In genomic region chr17:64259922-64260321, GRCh38 we compare ENCODE assay signal across 15 cellular contexts. TPM values are rescaled to one million over a fixed set of nuclear protein-coding genes. Genes with fewer than 3 reads are reported as not detected.
DNase-seq lines count a peak whose midpoint lies in the region; ATAC-seq and TF ChIP-seq lines count a peak whose summit lies in the region.
"Had no signal": no experiment of that assay in that cellular context is flagged by ENCODE, and none has a peak within 500 bp of the region (broad histone marks: within the 10 kb centered on the region; RNA-seq: fewer than 3 reads in every experiment).

No MANE protein-coding gene starts in this region.

- H3K36me3 Mint-ChIP-seq in CD14-positive monocyte: peaks cover 0 to 4% of the 10 kb centered on the region in 2 donors
- H3K36me3 Mint-ChIP-seq in naive thymus-derived CD4-positive, alpha-beta T cell: peaks cover 0 to 4% (median 2%) of the 10 kb centered on the region in 5 donors
- H3K36me3 Mint-ChIP-seq in WTC11: no peaks in the 10 kb centered on the region
- H3K36me3 Mint-ChIP-seq: natural killer cell treated with Interleukin-12 subunit alpha and Interleukin-12 subunit beta and Interleukin-15 and Interleukin-18, amount 100 ng/mL, for 72 hours had no signal

- H3K4me3 ChIP-seq in cardiac fibroblast (replicated peaks in 1 of 2; ENCODE audit: low read depth in 2 of 2, low read length in 2 of 2) (no peak overlapping the region), uterus (no peak overlapping the region), aorta (ENCODE audit: low read length in 2 of 2) (no peak overlapping the region)
- H3K4me3 ChIP-seq in naive thymus-derived CD4-positive, alpha-beta T cell (ENCODE audit: low read length): no peak overlapping the region

- intact Hi-C loops in CD14-positive monocyte (cut with micrococcal nuclease) (loop anchor here in 1 of 2 donors (5.0 kb wide), 2 partner anchors 83 to 113 kb away; no protein-coding TSS in a partner anchor), uterus (cut with DNase I; ENCODE audit: low total_unique reads) (loop anchor here (10.0 kb wide), 1 partner anchor 105 kb away; no protein-coding TSS in a partner anchor), aorta (cut with DNase I) (loop anchor here (5.0 to 10.0 kb wide), 3 partner anchors 83 to 113 kb away; no protein-coding TSS in a partner anchor)
- intact Hi-C loops in naive thymus-derived CD4-positive, alpha-beta T cell (cut with micrococcal nuclease): loop anchor here in 1 of 2 donors (5.0 kb wide), 2 partner anchors 128 to 708 kb away; partner anchors contain the start of genes DCAF7 and ERN1

- TF ChIP-seq POLR2A in uterus (IDR thresholded peaks at IDR 0.05): no peak

- H3K27me3 ChIP-seq in naive thymus-derived CD4-positive, alpha-beta T cell (ENCODE audit: control insufficient read depth in 2 of 2, insufficient read depth in 2 of 2, low read length in 2 of 2): no peaks in the 10 kb centered on the region
- H3K27me3 ChIP-seq in uterus (no peaks in the 10 kb centered on the region), aorta (ENCODE audit: control insufficient read depth in 1 of 2, insufficient read depth in 2 of 2, low read length in 1 of 2) (no peaks in the 10 kb centered on the region)

- no peak for DNase-seq in CD14-positive monocyte (ENCODE audit: low spot score)
- peak; percentile 68 for DNase-seq in M059J (ENCODE audit: low read depth)
- peak; percentile 78 to 80 for DNase-seq in cardiac fibroblast (ENCODE audit: low read depth in 2 of 2)
- no peak for DNase-seq in naive thymus-derived CD4-positive, alpha-beta T cell
- no peak for DNase-seq in uterus
- no peak for DNase-seq in NCI-H2227 (lab: John Stamatoyannopoulos, UW; ENCODE audit: unreplicated experiment)
- DNase-seq in aorta: no peak
- no peak for DNase-seq in WTC11 (ENCODE audit: low spot score)
- DNase-seq: activated CD4-positive, alpha-beta T cell treated with anti-CD3 and anti-CD28 coated beads, Interleukin-2, amount 50 U/mL, for 1 hour; cortex of kidney; foreskin melanocyte; NCI-H1105 treated with DMSO at 0.1 percent for 48 hours; NK-92 treated with Interleukin-12 subunit alpha and Interleukin-12 subunit beta, amount 100 ng/mL, for 24 hours had no signal

- H3K9me3 Mint-ChIP-seq in CD14-positive monocyte: no peaks in the 10 kb centered on the region
- H3K9me3 Mint-ChIP-seq in naive thymus-derived CD4-positive, alpha-beta T cell: no peaks in the 10 kb centered on the region
- H3K9me3 Mint-ChIP-seq in WTC11: no peaks in the 10 kb centered on the region
- H3K9me3 Mint-ChIP-seq: activated T-helper 2 cell treated with anti-CD3 and anti-CD28 coated beads, Interferon-gamma antibody, Interleukin-2, Interleukin-4, amounts not matched to agents 10 μg/mL and 5 μg/mL and 100 μg/mL, durations not matched to agents 14 hours and 24 hours and 36 hours; natural killer cell treated with Interleukin-12 subunit alpha and Interleukin-12 subunit beta and Interleukin-15 and Interleukin-18, amount 100 ng/mL, for 72 hours had no signal

- peaks cover 50% of the 10 kb centered on the region for H3K4me1 Mint-ChIP-seq in CD14-positive monocyte
- H3K4me1 Mint-ChIP-seq in naive thymus-derived CD4-positive, alpha-beta T cell: peaks cover 25 to 67% (median 47%) of the 10 kb centered on the region in 7 donors
- peaks cover 13% of the 10 kb centered on the region for H3K4me1 Mint-ChIP-seq in WTC11

- H3K27ac Mint-ChIP-seq in CD14-positive monocyte (peak overlapping the region in 2 of 7 donors; percentile 41 to 44), WTC11 (no peak overlapping the region; the same call in 1 of the 2 replicates)
- H3K27ac Mint-ChIP-seq in naive thymus-derived CD4-positive, alpha-beta T cell: peak overlapping the region in 6 of 9 donors; percentile 28 to 85 (median 48)
- H3K27ac Mint-ChIP-seq: activated T-helper 2 cell treated with anti-CD3 and anti-CD28 coated beads, Interferon-gamma antibody, Interleukin-2, Interleukin-4, amounts not matched to agents 10 μg/mL and 5 μg/mL and 100 μg/mL, durations not matched to agents 14 hours and 24 hours and 36 hours had no signal

- ATAC-seq in naive thymus-derived CD4-positive, alpha-beta T cell: no peak
- ATAC-seq in aorta (ENCODE audit: low FRiP score) (no peak), WTC11 (no peak)
- ATAC-seq: natural killer cell treated with Interleukin-12 subunit alpha and Interleukin-12 subunit beta and Interleukin-15 and Interleukin-18, amount 100 ng/mL, for 72 hours had no signal

- TF ChIP-seq CTCF in CD14-positive monocyte (IDR thresholded peaks at IDR 0.05) (no peak), cardiac fibroblast (IDR thresholded peaks at IDR 0.05; ENCODE audit: low read depth, low read length) (no peak), uterus (IDR thresholded peaks at IDR 0.05) (no peak), WTC11 (IDR thresholded peaks at IDR 0.05) (no peak)

- WGBS in aorta, 2 donors: 23 to 27% methylated on average over 3 of the region's 3 CpGs

- H3K27me3 Mint-ChIP-seq in CD14-positive monocyte (ENCODE audit: low read depth in 3 of 3) (peaks cover 0 to 2% (median 0%) of the 10 kb centered on the region in 3 donors), WTC11 (ENCODE audit: low read depth) (peaks cover 27% of the 10 kb centered on the region)
- no peaks in the 10 kb centered on the region for H3K27me3 Mint-ChIP-seq in naive thymus-derived CD4-positive, alpha-beta T cell
- H3K27me3 Mint-ChIP-seq: natural killer cell treated with Interleukin-12 subunit alpha and Interleukin-12 subunit beta and Interleukin-15 and Interleukin-18, amount 100 ng/mL, for 72 hours had no signal

- H3K4me3 Mint-ChIP-seq in CD14-positive monocyte (peak overlapping the region; percentile 17 to 28), WTC11 (no peak overlapping the region)
- H3K4me3 Mint-ChIP-seq in naive thymus-derived CD4-positive, alpha-beta T cell: no peak overlapping the region

- H3K4me1 ChIP-seq in naive thymus-derived CD4-positive, alpha-beta T cell (ENCODE audit: control insufficient read depth in 2 of 2, insufficient read depth in 2 of 2, low read length in 2 of 2): peaks cover 18% of the 10 kb centered on the region in 2 donors
- peaks cover 3 to 4% of the 10 kb centered on the region in 2 donors for H3K4me1 ChIP-seq in uterus
- peaks cover 0 to 3% of the 10 kb centered on the region in 2 donors for H3K4me1 ChIP-seq in aorta (ENCODE audit: control insufficient read depth in 1 of 2, insufficient read depth in 2 of 2, low read length in 2 of 2)

- H3K9me3 ChIP-seq in naive thymus-derived CD4-positive, alpha-beta T cell (ENCODE audit: control insufficient read depth in 2 of 3, low read length in 3 of 3): no peaks in the 10 kb centered on the region
- no peaks in the 10 kb centered on the region for H3K9me3 ChIP-seq in uterus
- H3K9me3 ChIP-seq in aorta (ENCODE audit: control insufficient read depth, low read length): no peaks in the 10 kb centered on the region

- H3K36me3 ChIP-seq in naive thymus-derived CD4-positive, alpha-beta T cell (ENCODE audit: control insufficient read depth in 2 of 3, insufficient read depth in 3 of 3, low read length in 3 of 3): peaks cover 0 to 5% (median 0%) of the 10 kb centered on the region in 3 experiments
- H3K36me3 ChIP-seq in uterus (no peaks in the 10 kb centered on the region), aorta (ENCODE audit: control insufficient read depth in 1 of 2, insufficient read depth in 2 of 2, low read length in 1 of 2) (no peaks in the 10 kb centered on the region)

- CTCF ChIA-PET in naive thymus-derived CD4-positive, alpha-beta T cell (lab: Charles Lee): interaction anchor here (1.1 kb wide), 1 partner anchor 21 kb away, joined by 3 read pairs; no protein-coding TSS in a partner anchor
- CTCF ChIA-PET in WTC11 (lab: Charles Lee): no interaction called here

- POLR2A ChIA-PET in naive thymus-derived CD4-positive, alpha-beta T cell (lab: Charles Lee): interaction anchor here (0.9 kb wide), 1 partner anchor 114 kb away, joined by 4 read pairs; no protein-coding TSS in a partner anchor
- POLR2A ChIA-PET in WTC11 (lab: Charles Lee): no interaction called here

- no peak overlapping the region for H3K27ac ChIP-seq in naive thymus-derived CD4-positive, alpha-beta T cell (ENCODE audit: low read depth, low read length)
- H3K27ac ChIP-seq in uterus (no peak overlapping the region), aorta (ENCODE audit: low read depth in 1 of 2, low read length in 2 of 2) (no peak overlapping the region)

TF ChIP-seq in WTC11, 78 proteins besides CTCF, POLR2A, EP300 and RAD21:
- TF ChIP-seq FOXJ3 (CRISPR knock-in tag; IDR thresholded peaks at IDR 0.05; ENCODE audit: borderline replicate concordance) (no peak), TP53 (CRISPR knock-in tag; IDR thresholded peaks at IDR 0.05) (no peak), ATF3 (CRISPR knock-in tag; conservative IDR thresholded peaks at IDR 0.05) (no peak), GRHL2 (CRISPR knock-in tag; IDR thresholded peaks at IDR 0.05; ENCODE audit: insufficient replicate concordance, severe bottlenecking) (no peak)

RNA-seq across cellular contexts. Expression of gene TEX2, which starts 3.1 kb away (rescaled TPM):
- 1 to 10 TPM; 6.5 to 8.7 TPM for polyA plus RNA-seq in CD14-positive monocyte
- 13.4 and 22.6 TPM in 2 replicates for total RNA-seq in M059J (2014; rRNA removed; shearing (Covaris generic))
- 10 to 100 TPM; 14.1 to 24.2 (median 14.4) TPM for total RNA-seq in naive thymus-derived CD4-positive, alpha-beta T cell
- polyA plus RNA-seq in naive thymus-derived CD4-positive, alpha-beta T cell: 10 to 100 TPM in 1 of 2 donors, 1 to 10 TPM in 1; 7.9 to 14.8 TPM
- total RNA-seq in uterus: 10 to 100 TPM; 23.8 to 43.4 (median 35.6) TPM
- total RNA-seq in aorta: 10 to 100 TPM; 26.6 to 29.4 TPM
- polyA plus RNA-seq in aorta: 10 to 100 TPM; 10.9 to 21.8 TPM
- total RNA-seq in WTC11 (2021): 10.8 to 13.3 TPM (median 12.2 TPM) in 3 replicates

Comparison
In these comparisons a context has a peak if more than half of its experiments do, and no peak if none do; other contexts are left out.
1. DNase-seq: peak in M059J (single experiment) and cardiac fibroblast (2 of 2); none in CD14-positive monocyte (single experiment), naive thymus-derived CD4-positive, alpha-beta T cell (0 of 9), uterus (0 of 2), NCI-H2227 (single experiment), aorta (0 of 2) and WTC11 (single experiment).
2. H3K4me3 Mint-ChIP-seq: peak in CD14-positive monocyte (2 of 2); none in naive thymus-derived CD4-positive, alpha-beta T cell (0 of 10) and WTC11 (single experiment).